ENCODE assay signal across 24 cellular contexts in the genomic region with DNA sequence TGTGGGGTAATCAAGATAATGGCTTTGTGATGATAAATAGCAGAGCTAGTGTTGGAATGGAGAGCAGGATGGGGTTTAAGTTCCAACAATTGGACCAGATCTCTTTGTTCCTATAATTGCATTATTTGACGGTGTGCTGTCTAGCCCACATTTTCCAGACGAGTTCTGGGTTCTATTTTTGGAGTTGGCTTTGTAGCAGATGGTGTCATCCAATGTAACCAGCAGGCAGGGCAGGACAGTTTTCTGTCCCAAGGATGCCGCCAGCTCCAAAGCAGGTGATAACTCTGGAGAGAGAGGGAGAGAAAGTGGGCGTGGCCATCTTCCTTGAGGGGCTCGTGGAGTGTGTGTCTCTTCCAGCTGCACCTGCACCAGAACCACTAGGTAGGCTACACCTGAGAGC.
"Had no signal": no experiment of that assay in that cellular context is flagged by ENCODE, and none has a peak within 500 bp of the region (broad histone marks: within the 10 kb centered on the region; RNA-seq: fewer than 3 reads in every experiment).

No MANE protein-coding gene starts in this region.

- H3K9me3 ChIP-seq: colonic mucosa, esophagus squamous epithelium, gastrocnemius medialis, heart right ventricle, left ventricle myocardium inferior, lower lobe of right lung, mucosa of descending colon had no signal

- H3K36me3 Mint-ChIP-seq: mesothelial cell of epicardium; naive B cell; naive thymus-derived CD8-positive, alpha-beta T cell had no signal

- ATAC-seq: effector memory CD8-positive, alpha-beta T cell; gastrocnemius medialis; left colon; left lobe of liver; lower lobe of right lung; mucosa of descending colon; naive thymus-derived CD8-positive, alpha-beta T cell had no signal

- H3K4me1 ChIP-seq: colonic mucosa, gastrocnemius medialis, left ventricle myocardium inferior, lower lobe of right lung had no signal

- H3K4me1 Mint-ChIP-seq: mesothelial cell of epicardium; naive B cell; naive thymus-derived CD8-positive, alpha-beta T cell had no signal

- DNase-seq: colonic mucosa; cortex of kidney; effector CD8-positive, alpha-beta T cell; effector memory CD8-positive, alpha-beta T cell; esophagus squamous epithelium; foreskin fibroblast; foreskin melanocyte; gastrocnemius medialis; glutamatergic neuron; head of caudate nucleus; heart right ventricle; hippocampal formation; kidney; kidney glomerular epithelial cell; left colon; left ventricle myocardium inferior; lower lobe of right lung; mesenchymal stem cell; mucosa of descending colon; naive B cell; naive thymus-derived CD8-positive, alpha-beta T cell had no signal

- H3K4me3 Mint-ChIP-seq: dendritic cell treated with granulocyte-macrophage colony-stimulating factor and Interleukin-4, amounts not matched to agents 40 ng/mL and 50 ng/mL, for 4 days; effector memory CD8-positive, alpha-beta T cell; mesothelial cell of epicardium; naive B cell; naive thymus-derived CD8-positive, alpha-beta T cell had no signal

- H3K4me3 ChIP-seq: colonic mucosa, esophagus squamous epithelium, gastrocnemius medialis, heart right ventricle, left ventricle myocardium inferior, lower lobe of right lung, mucosa of descending colon had no signal

- H3K9me3 Mint-ChIP-seq: dendritic cell treated with granulocyte-macrophage colony-stimulating factor and Interleukin-4, amounts not matched to agents 40 ng/mL and 50 ng/mL, for 4 days; mesothelial cell of epicardium; naive B cell had no signal

- H3K27me3 ChIP-seq: colonic mucosa, esophagus squamous epithelium, gastrocnemius medialis, heart right ventricle had no signal

- H3K27me3 Mint-ChIP-seq: dendritic cell treated with granulocyte-macrophage colony-stimulating factor and Interleukin-4, amounts not matched to agents 40 ng/mL and 50 ng/mL, for 4 days; effector memory CD8-positive, alpha-beta T cell; naive B cell had no signal

- H3K27ac ChIP-seq: colonic mucosa, esophagus squamous epithelium, gastrocnemius medialis, heart right ventricle, left ventricle myocardium inferior, lower lobe of right lung had no signal

- H3K36me3 ChIP-seq: colonic mucosa, esophagus squamous epithelium, gastrocnemius medialis, heart right ventricle, left ventricle myocardium inferior, lower lobe of right lung had no signal

- H3K27ac Mint-ChIP-seq: dendritic cell treated with granulocyte-macrophage colony-stimulating factor and Interleukin-4, amounts not matched to agents 40 ng/mL and 50 ng/mL, for 4 days; effector memory CD8-positive, alpha-beta T cell; mesothelial cell of epicardium; naive B cell; naive thymus-derived CD8-positive, alpha-beta T cell had no signal
